16 cellular contexts compared by ENCODE assay signal in the genomic region with DNA sequence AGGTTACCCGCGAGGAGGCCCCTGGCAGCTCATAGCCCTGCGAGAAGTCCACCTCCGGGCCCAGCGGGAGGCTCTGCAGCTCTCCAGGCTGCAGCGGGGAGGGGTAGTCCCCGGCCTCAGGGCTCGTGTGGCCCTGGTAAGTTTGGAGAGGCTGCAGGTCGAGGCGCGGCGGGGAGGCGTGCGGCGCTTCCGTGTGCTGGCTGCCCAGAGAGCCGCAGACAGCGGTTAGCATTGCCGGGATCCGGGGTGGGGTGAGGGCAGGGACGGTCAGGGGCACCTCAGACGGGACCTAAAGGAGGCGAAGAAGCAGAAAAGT. TPM values are rescaled to one million over a fixed set of nuclear protein-coding genes. Genes with fewer than 3 reads are reported as not detected.
"Had no signal": no experiment of that assay in that cellular context is flagged by ENCODE, and none has a peak within 500 bp of the region (broad histone marks: within the 10 kb centered on the region; RNA-seq: fewer than 3 reads in every experiment).

No MANE protein-coding gene starts in this region.

- H3K36me3 ChIP-seq: gastrocnemius medialis, heart left ventricle, tibial nerve had no signal

- DNase-seq: activated CD4-positive, alpha-beta T cell treated with anti-CD3 and anti-CD28 coated beads for 36 hours; activated CD8-positive, alpha-beta T cell treated with anti-CD3 and anti-CD28 coated beads for 36 hours; activated effector memory CD4-positive, alpha-beta T cell treated with Interleukin-2 at 50 U/mL for 16 hours; activated naive CD4-positive, alpha-beta T cell treated with anti-CD3 and anti-CD28 coated beads, Interleukin-2, amount 50 U/mL, for 16 hours; activated T-cell treated with anti-CD3 and anti-CD28 coated beads, Interleukin-2, amount 50 U/mL, for 4 hours; dermis blood vessel endothelial cell; gastrocnemius medialis; stimulated activated CD4-positive, alpha-beta T cell treated with anti-CD3 and anti-CD28 coated beads, Interleukin-12 subunit alpha, Interleukin-12 subunit beta, amount 100 ng/mL, for 4 hours; stimulated activated naive B cell treated with anti-CD40 and anti-IgM and Interleukin-4, amounts not matched to agents 10 μg/mL and 1 μg/mL and 100 μg/mL, for 72 hours; WERI-Rb-1 had no signal

- H3K9me3 Mint-ChIP-seq: activated CD8-positive, alpha-beta T cell treated with anti-CD3 and anti-CD28 coated beads for 36 hours; activated T-cell treated with anti-CD3 and anti-CD28 coated beads, Interleukin-2, amount 50 U/mL, for 4 hours; stimulated activated naive B cell treated with anti-CD40 and anti-IgM and Interleukin-4, amounts not matched to agents 10 μg/mL and 1 μg/mL and 100 μg/mL, for 72 hours had no signal

- H3K9ac ChIP-seq: parathyroid adenoma had no signal

- H3K4me3 Mint-ChIP-seq: activated CD4-positive, alpha-beta T cell treated with anti-CD3 and anti-CD28 coated beads for 36 hours; activated CD8-positive, alpha-beta T cell treated with anti-CD3 and anti-CD28 coated beads for 36 hours; activated T-cell treated with anti-CD3 and anti-CD28 coated beads, Interleukin-2, amount 50 U/mL, for 4 hours; stimulated activated naive B cell treated with anti-CD40 and anti-IgM and Interleukin-4, amounts not matched to agents 10 μg/mL and 1 μg/mL and 100 μg/mL, for 72 hours had no signal

- H3K36me3 Mint-ChIP-seq: stimulated activated naive B cell treated with anti-CD40 and anti-IgM and Interleukin-4, amounts not matched to agents 10 μg/mL and 1 μg/mL and 100 μg/mL, for 72 hours had no signal

- H3K4me3 ChIP-seq: gastrocnemius medialis, heart left ventricle, tibial nerve had no signal

- ATAC-seq: activated CD4-positive, alpha-beta T cell treated with anti-CD3 and anti-CD28 coated beads for 36 hours; activated CD8-positive, alpha-beta T cell treated with anti-CD3 and anti-CD28 coated beads for 36 hours; activated T-cell treated with anti-CD3 and anti-CD28 coated beads, Interleukin-2, amount 50 U/mL, for 4 hours; gastrocnemius medialis; heart left ventricle; stimulated activated naive B cell treated with anti-CD40 and anti-IgM and Interleukin-4, amounts not matched to agents 10 μg/mL and 1 μg/mL and 100 μg/mL, for 72 hours had no signal

- H3K27ac Mint-ChIP-seq: activated CD4-positive, alpha-beta T cell treated with anti-CD3 and anti-CD28 coated beads for 36 hours; activated CD8-positive, alpha-beta T cell treated with anti-CD3 and anti-CD28 coated beads for 36 hours; stimulated activated naive B cell treated with anti-CD40 and anti-IgM and Interleukin-4, amounts not matched to agents 10 μg/mL and 1 μg/mL and 100 μg/mL, for 72 hours had no signal

- H3K9me3 ChIP-seq: gastrocnemius medialis, heart left ventricle, tibial nerve had no signal

- H3K27ac ChIP-seq: gastrocnemius medialis, heart left ventricle, parathyroid adenoma, tibial nerve, WERI-Rb-1 had no signal

RNA-seq across cellular contexts. Expression of gene LRRC46, which starts 16.7 kb away (rescaled TPM):
- total RNA-seq: dermis blood vessel endothelial cell, epithelial cell of proximal tubule, lower leg skin, mesenteric fat pad had no signal
